ENCODE assay signal across 19 cellular contexts in the genomic region with DNA sequence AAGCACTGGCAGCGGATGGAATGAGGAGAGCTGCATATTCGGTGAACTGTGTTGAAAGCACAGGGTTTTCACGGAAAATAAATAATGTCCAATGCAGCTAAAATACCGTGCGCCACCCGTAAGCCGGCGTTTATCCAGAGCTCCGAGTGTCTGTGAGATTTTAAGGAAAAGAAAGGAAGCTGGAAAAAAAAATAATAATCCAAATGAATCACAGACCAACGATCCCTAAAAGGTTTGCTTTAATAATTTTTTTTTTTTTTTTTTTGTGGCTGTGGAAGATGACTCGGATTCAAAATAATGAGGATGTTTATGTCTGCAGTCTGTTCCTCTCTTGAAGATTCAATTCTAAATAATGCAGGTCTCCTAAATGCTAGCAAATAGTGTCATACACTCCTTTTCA.
DNase-seq lines count a peak whose midpoint lies in the region; ATAC-seq and TF ChIP-seq lines count a peak whose summit lies in the region.
"Had no signal": no experiment of that assay in that cellular context is flagged by ENCODE, and none has a peak within 500 bp of the region (broad histone marks: within the 10 kb centered on the region; RNA-seq: fewer than 3 reads in every experiment).

No MANE protein-coding gene starts in this region.

- CTCF ChIA-PET in BJ (lab: Yijun Ruan, JAX): no interaction called here
- CTCF ChIA-PET in CD8-positive, alpha-beta memory T cell (lab: Charles Lee): no interaction called here

- H3K4me1 ChIP-seq in CD8-positive, alpha-beta memory T cell (ENCODE audit: insufficient read depth, low read length): no peaks in the 10 kb centered on the region
- H3K4me1 ChIP-seq: HAP-1 had no signal

- no peak overlapping the region for H3K27ac ChIP-seq in CD8-positive, alpha-beta memory T cell (ENCODE audit: low read depth, low read length)
- H3K27ac ChIP-seq: C4-2B, KMS-11 had no signal

- H3K9me3 Mint-ChIP-seq in CD8-positive, alpha-beta memory T cell: peaks cover 8 to 23% (median 17%) of the 10 kb centered on the region in 5 donors
- peaks cover 2% of the 10 kb centered on the region for H3K9me3 Mint-ChIP-seq in glutamatergic neuron (ENCODE audit: unreplicated experiment)

- H3K27me3 ChIP-seq in BJ (ENCODE audit: control insufficient read depth, insufficient read depth, low read length): no peaks in the 10 kb centered on the region
- no peaks in the 10 kb centered on the region for H3K27me3 ChIP-seq in CD8-positive, alpha-beta memory T cell (ENCODE audit: insufficient read depth, low read length, poor library complexity, severe bottlenecking)

- TF ChIP-seq CTCF in BJ (IDR thresholded peaks at IDR 0.05; ENCODE audit: insufficient read depth, low read depth, low read length) (no peak), WI38 (IDR thresholded peaks at IDR 0.05; ENCODE audit: low read depth, low read length) (no peak), glutamatergic neuron (IDR thresholded peaks at IDR 0.05; ENCODE audit: partially characterized antibody, unreplicated experiment) (no peak)

- no peaks in the 10 kb centered on the region for H3K4me1 Mint-ChIP-seq in CD8-positive, alpha-beta memory T cell
- peaks cover 2% of the 10 kb centered on the region for H3K4me1 Mint-ChIP-seq in glutamatergic neuron (ENCODE audit: low read depth, unreplicated experiment)
- H3K4me1 Mint-ChIP-seq: CD4-positive, alpha-beta memory T cell had no signal

- H3K27ac Mint-ChIP-seq in CD8-positive, alpha-beta memory T cell: no peak overlapping the region
- H3K27ac Mint-ChIP-seq in glutamatergic neuron (ENCODE audit: unreplicated experiment): no peak overlapping the region
- H3K27ac Mint-ChIP-seq: CD4-positive, alpha-beta memory T cell had no signal

- H3K36me3 ChIP-seq in BJ (ENCODE audit: control insufficient read depth, insufficient read depth, low read length): no peaks in the 10 kb centered on the region
- no peaks in the 10 kb centered on the region for H3K36me3 ChIP-seq in CD8-positive, alpha-beta memory T cell (ENCODE audit: insufficient read depth, low read length)
- H3K36me3 ChIP-seq: HAP-1 had no signal

- H3K4me3 Mint-ChIP-seq in CD8-positive, alpha-beta memory T cell: no peak overlapping the region
- no peak overlapping the region for H3K4me3 Mint-ChIP-seq in glutamatergic neuron (ENCODE audit: unreplicated experiment)
- H3K4me3 Mint-ChIP-seq: CD4-positive, alpha-beta memory T cell had no signal

- POLR2A ChIA-PET in BJ (lab: Charles Lee): no interaction called here
- POLR2A ChIA-PET in CD8-positive, alpha-beta memory T cell (lab: Charles Lee): no interaction called here

- no peaks in the 10 kb centered on the region for H3K36me3 Mint-ChIP-seq in CD8-positive, alpha-beta memory T cell
- peaks cover 10% of the 10 kb centered on the region for H3K36me3 Mint-ChIP-seq in glutamatergic neuron (ENCODE audit: unreplicated experiment)

- peaks cover 0 to 7% of the 10 kb centered on the region in 2 donors for H3K27me3 Mint-ChIP-seq in CD8-positive, alpha-beta memory T cell
- peaks cover 6% of the 10 kb centered on the region for H3K27me3 Mint-ChIP-seq in glutamatergic neuron (ENCODE audit: unreplicated experiment)
- H3K27me3 Mint-ChIP-seq: CD4-positive, alpha-beta memory T cell had no signal

- no peak for ATAC-seq in GM18858 (IDR thresholded peaks at IDR 0.05; ENCODE audit: unreplicated experiment)
- ATAC-seq: GM12878 had no signal

- no peaks in the 10 kb centered on the region for H3K9me3 ChIP-seq in CD8-positive, alpha-beta memory T cell (ENCODE audit: low read length)
- H3K9me3 ChIP-seq: HAP-1 had no signal

- DNase-seq in BJ (ENCODE audit: low read depth): peak; percentile 38
- peak; percentile 23 for DNase-seq in EL
- DNase-seq in iris pigment epithelial cell (ENCODE audit: low read depth): peak; percentile 9
- no peak for DNase-seq in CD8-positive, alpha-beta memory T cell
- no peak for DNase-seq in GM03348 (ENCODE audit: low spot score)
- no peak for DNase-seq in glutamatergic neuron
- DNase-seq: 8988T; AML-193; CD4-positive, alpha-beta memory T cell; COR-L47; DMS153; DND-41; GOT3 had no signal

- H3K4me3 ChIP-seq in BJ (ENCODE audit: low read depth, low read length) (peak overlapping the region; percentile 31), WI38 (ENCODE audit: low read depth, low read length) (peak overlapping the region; percentile 38)
- no peak overlapping the region for H3K4me3 ChIP-seq in CD8-positive, alpha-beta memory T cell (ENCODE audit: low read length)
- H3K4me3 ChIP-seq: GM12878, HAP-1 had no signal

Comparison
In these comparisons a context has a peak if more than half of its experiments do, and no peak if none do; other contexts are left out.
1. DNase-seq: peak in BJ (single experiment), EL (single experiment) and iris pigment epithelial cell (single experiment); none in CD8-positive, alpha-beta memory T cell (0 of 5), GM03348 (single experiment) and glutamatergic neuron (single experiment).